Comparison of ENCODE assay signal across 21 cellular contexts in the genomic region with DNA sequence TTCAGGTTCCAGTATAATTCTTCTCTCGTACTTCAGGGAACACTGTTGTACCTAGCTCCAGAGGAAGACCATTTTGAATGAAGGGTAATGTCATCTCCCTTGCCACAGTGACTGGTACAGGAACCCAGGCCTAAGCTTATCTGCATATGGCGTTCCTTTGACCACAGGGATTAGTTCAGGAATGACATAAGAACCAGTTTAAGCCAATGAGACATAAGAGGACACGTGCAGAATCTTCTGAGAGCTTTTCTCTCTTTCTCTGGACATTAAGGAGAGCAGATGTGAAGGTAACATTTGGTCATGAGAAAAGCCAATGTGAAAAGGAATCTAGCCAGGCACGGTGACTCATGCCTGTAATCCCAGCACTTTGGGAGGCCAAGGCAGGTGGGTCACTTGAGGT.
"Had no signal": no experiment of that assay in that cellular context is flagged by ENCODE, and none has a peak within 500 bp of the region (broad histone marks: within the 10 kb centered on the region; RNA-seq: fewer than 3 reads in every experiment).

No MANE protein-coding gene starts in this region.

- DNase-seq: activated CD4-positive, alpha-beta T cell treated with anti-CD3 and anti-CD28 coated beads for 1 hour; activated CD4-positive, alpha-beta T cell treated with anti-CD3 and anti-CD28 coated beads, Interleukin-2, amount 10 ng/mL, durations not matched to agents 7 days and 5 days; activated CD8-positive, alpha-beta T cell treated with anti-CD3 and anti-CD28 coated beads for 36 hours; activated naive CD8-positive, alpha-beta T cell treated with anti-CD3 and anti-CD28 coated beads, Interleukin-2, amount 50 U/mL, for 24 hours; activated T-cell treated with anti-CD3 and anti-CD28 coated beads, Interleukin-2, amount 50 U/mL, for 48 hours; gastrocnemius medialis; kidney; left colon; mammary epithelial cell; natural killer cell; posterior cingulate gyrus; right cardiac atrium; spleen; stimulated activated CD4-positive, alpha-beta T cell treated with anti-CD3 and anti-CD28 coated beads, Interleukin-2, amount 100 ng/mL, for 48 hours; stimulated activated naive CD8-positive, alpha-beta T cell treated with anti-CD3 and anti-CD28 coated beads, Interleukin-15, Interleukin-2, amounts not matched to agents 100 U/mL and 50 U/mL, for 24 hours; T-helper 2 cell; testis; trophoblast cell had no signal

- H3K27ac ChIP-seq: esophagus muscularis mucosa, gastrocnemius medialis, hepatocyte, spleen, testis, vagina had no signal

- H3K36me3 ChIP-seq: esophagus muscularis mucosa, gastrocnemius medialis, spleen, vagina had no signal

- H3K27me3 ChIP-seq: esophagus muscularis mucosa, gastrocnemius medialis, hepatocyte, spleen, testis, vagina had no signal

- H3K9me3 ChIP-seq: gastrocnemius medialis, testis, vagina had no signal

- H3K4me1 ChIP-seq: esophagus muscularis mucosa, spleen, testis, vagina had no signal

- H3K4me3 ChIP-seq: esophagus muscularis mucosa, gastrocnemius medialis, hepatocyte, spleen, testis, vagina had no signal
